In genomic region chr13:33125821-33126570, GRCh38 we compare ENCODE assay signal across 2 cellular contexts.
TF ChIP-seq lines count a peak whose summit lies in the region.

No MANE protein-coding gene starts in this region.

TF ChIP-seq in IMR-90, 13 proteins besides CTCF, POLR2A, EP300 and RAD21 (continued from another document):
- TF ChIP-seq CHD1 (IDR thresholded peaks at IDR 0.05; ENCODE audit: low read depth, low read length), result no peak
- 0 out of 2 replicates have a peak, but pooled peaks have one; percentile 9 for TF ChIP-seq MAZ (IDR thresholded peaks at IDR 0.05; ENCODE audit: borderline replicate concordance, low read depth, low read length)
- TF ChIP-seq RFX5 (IDR thresholded peaks at IDR 0.05; ENCODE audit: low read depth, low read length), result no peak
- no peak for TF ChIP-seq USF2 (IDR thresholded peaks at IDR 0.05; ENCODE audit: low read depth, low read length)
- no peak for TF ChIP-seq NFE2L2 (IDR thresholded peaks at IDR 0.05; ENCODE audit: low read depth, low read length)

TF ChIP-seq in liver, 16 proteins besides CTCF, POLR2A, EP300 and RAD21 (continued from another document):
- peak; percentile 71 for TF ChIP-seq REST (IDR thresholded peaks at IDR 0.05)
- TF ChIP-seq SP1 (IDR thresholded peaks at IDR 0.05), result peak; percentile 92
- TF ChIP-seq HNF4A (conservative IDR thresholded peaks at IDR 0.05), result peak; percentile 97 to 99
- peak; percentile 96 to 99 for TF ChIP-seq JUND (IDR thresholded peaks at IDR 0.05)
- no peak for TF ChIP-seq FOXA1 (IDR thresholded peaks at IDR 0.05)
- no peak for TF ChIP-seq GABPA (IDR thresholded peaks at IDR 0.05 in 1 of 2, conservative IDR thresholded peaks at IDR 0.05 in 1 of 2)
